Comparison of ENCODE assay signal across 1 cellular context in the genomic region with DNA sequence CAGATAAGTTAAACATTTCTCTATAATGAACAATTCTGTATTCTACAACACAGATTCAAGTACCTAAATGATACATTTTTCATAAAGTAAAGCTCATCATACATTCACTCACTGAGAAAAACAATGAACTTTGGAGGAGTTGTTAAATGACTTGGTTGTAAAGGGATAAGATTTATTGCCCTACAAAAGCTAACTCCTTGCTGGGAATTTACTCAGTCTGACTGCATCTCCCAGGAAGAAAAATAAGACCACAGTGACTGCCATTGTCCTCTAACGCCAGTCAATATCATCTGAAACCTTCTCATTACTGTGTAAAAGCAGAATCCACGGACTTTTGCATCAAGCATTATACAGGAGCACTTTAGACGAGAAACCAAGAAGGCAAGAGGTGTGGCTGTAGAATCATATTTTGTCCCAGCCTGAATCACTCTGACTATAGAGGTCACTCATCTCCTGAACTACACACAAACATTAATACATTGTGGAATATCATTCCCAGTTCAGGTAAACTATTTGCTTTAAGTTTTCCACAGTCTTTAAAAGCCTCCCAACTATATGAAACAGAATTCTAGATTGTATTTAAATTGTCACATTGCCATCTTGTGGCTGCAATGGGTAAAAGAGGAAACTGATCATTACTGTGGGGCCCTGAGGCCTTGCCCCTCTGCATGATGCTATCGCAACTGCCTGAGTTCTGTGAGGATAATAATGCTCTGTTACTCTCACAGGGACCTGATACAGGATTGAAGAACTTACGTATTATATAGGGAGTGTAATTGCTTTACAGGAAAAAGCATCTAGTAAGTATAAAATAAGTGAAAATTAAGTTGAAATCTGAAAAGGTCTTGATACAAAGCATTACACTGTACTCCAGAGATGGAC.
TF ChIP-seq lines count a peak whose summit lies in the region.

No MANE protein-coding gene starts in this region.

TF ChIP-seq in SK-N-SH treated with all-trans-retinoic acid at 6 μM for 48 hours, 23 proteins besides CTCF, POLR2A, EP300 and RAD21 (continued from another document):
- TF ChIP-seq, protein P1, sequence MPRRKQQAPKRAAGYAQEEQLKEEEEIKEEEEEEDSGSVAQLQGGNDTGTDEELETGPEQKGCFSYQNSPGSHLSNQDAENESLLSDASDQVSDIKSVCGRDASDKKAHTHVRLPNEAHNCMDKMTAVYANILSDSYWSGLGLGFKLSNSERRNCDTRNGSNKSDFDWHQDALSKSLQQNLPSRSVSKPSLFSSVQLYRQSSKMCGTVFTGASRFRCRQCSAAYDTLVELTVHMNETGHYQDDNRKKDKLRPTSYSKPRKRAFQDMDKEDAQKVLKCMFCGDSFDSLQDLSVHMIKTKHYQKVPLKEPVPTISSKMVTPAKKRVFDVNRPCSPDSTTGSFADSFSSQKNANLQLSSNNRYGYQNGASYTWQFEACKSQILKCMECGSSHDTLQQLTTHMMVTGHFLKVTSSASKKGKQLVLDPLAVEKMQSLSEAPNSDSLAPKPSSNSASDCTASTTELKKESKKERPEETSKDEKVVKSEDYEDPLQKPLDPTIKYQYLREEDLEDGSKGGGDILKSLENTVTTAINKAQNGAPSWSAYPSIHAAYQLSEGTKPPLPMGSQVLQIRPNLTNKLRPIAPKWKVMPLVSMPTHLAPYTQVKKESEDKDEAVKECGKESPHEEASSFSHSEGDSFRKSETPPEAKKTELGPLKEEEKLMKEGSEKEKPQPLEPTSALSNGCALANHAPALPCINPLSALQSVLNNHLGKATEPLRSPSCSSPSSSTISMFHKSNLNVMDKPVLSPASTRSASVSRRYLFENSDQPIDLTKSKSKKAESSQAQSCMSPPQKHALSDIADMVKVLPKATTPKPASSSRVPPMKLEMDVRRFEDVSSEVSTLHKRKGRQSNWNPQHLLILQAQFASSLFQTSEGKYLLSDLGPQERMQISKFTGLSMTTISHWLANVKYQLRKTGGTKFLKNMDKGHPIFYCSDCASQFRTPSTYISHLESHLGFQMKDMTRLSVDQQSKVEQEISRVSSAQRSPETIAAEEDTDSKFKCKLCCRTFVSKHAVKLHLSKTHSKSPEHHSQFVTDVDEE (CRISPR knock-in tag; IDR thresholded peaks at IDR 0.05) = no peak
- no peak for TF ChIP-seq GLIS3 (CRISPR knock-in tag; IDR thresholded peaks at IDR 0.05)
- no peak for TF ChIP-seq CSDC2 (CRISPR knock-in tag; IDR thresholded peaks at IDR 0.05)
- no peak for TF ChIP-seq ARNTL (CRISPR knock-in tag; IDR thresholded peaks at IDR 0.05; ENCODE audit: borderline replicate concordance, low read depth)
TF ChIP-seq in SK-N-SH treated with all-trans-retinoic acid at 6 μM for 48 hours: peak in this region for 0.
